Comparison of ENCODE assay signal across 18 cellular contexts in the genomic region with DNA sequence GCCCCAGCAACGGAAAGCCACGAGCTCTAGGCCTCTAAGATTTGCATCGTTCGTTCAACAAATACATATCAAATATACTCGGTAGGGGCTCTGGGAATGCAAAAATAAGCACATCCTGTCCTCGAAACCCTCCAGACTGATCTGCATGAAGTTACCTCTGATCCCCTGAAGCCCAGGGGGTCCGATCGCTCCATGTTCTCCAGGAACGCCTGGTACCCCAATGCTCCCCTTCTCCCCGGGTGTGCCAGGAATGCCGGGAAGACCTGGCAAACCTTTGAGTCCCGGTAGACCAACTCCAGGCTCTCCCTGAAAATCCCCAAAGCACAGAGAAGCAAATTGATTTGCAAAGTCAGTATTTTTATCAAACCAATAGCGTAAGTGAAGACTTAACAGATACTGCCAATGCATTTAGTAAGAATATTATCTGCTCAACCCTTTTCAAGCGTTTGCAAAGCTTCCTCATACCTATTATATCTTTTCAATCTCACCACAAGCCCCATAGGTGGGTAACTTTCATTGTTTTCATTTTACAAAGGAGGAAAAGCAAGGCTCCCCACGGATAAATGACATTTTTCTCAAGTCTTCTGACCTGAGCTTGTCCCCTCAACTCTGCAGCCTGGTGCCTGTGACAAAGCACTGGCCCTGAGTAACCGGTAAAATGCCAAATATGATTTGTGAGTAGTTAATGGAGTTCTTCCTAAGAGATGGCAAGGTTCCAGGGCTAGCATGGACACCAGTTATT.
"Had no signal": no experiment of that assay in that cellular context is flagged by ENCODE, and none has a peak within 500 bp of the region (broad histone marks: within the 10 kb centered on the region; RNA-seq: fewer than 3 reads in every experiment).

No MANE protein-coding gene starts in this region.

- H3K27ac Mint-ChIP-seq: activated CD4-positive, alpha-beta T cell treated with anti-CD3 and anti-CD28 coated beads, Interleukin-2, amount 10 ng/mL, durations not matched to agents 24 days and 14 days; activated CD8-positive, alpha-beta T cell treated with anti-CD3 and anti-CD28 coated beads for 36 hours; activated naive CD4-positive, alpha-beta T cell treated with anti-CD3 and anti-CD28 coated beads for 36 hours; activated T-helper 2 cell treated with anti-CD3 and anti-CD28 coated beads, Interferon-gamma antibody, Interleukin-2, Interleukin-4, amounts not matched to agents 10 μg/mL and 5 μg/mL and 100 μg/mL, durations not matched to agents 14 hours and 24 hours and 36 hours; naive thymus-derived CD8-positive, alpha-beta T cell; type B pancreatic cell had no signal

- H3K27ac ChIP-seq: coronary artery, gastrocnemius medialis, heart right ventricle had no signal

- H3K9me3 Mint-ChIP-seq: activated CD4-positive, alpha-beta T cell treated with anti-CD3 and anti-CD28 coated beads, Interleukin-2, amount 10 ng/mL, durations not matched to agents 24 days and 14 days; activated CD8-positive, alpha-beta T cell treated with anti-CD3 and anti-CD28 coated beads for 36 hours; activated T-helper 2 cell treated with anti-CD3 and anti-CD28 coated beads, Interferon-gamma antibody, Interleukin-2, Interleukin-4, amounts not matched to agents 10 μg/mL and 5 μg/mL and 100 μg/mL, durations not matched to agents 14 hours and 24 hours and 36 hours; type B pancreatic cell had no signal

- H3K27me3 ChIP-seq: gastrocnemius medialis, heart right ventricle had no signal

- DNase-seq: activated CD4-positive, alpha-beta T cell treated with anti-CD3 and anti-CD28 coated beads, Interleukin-2, amount 10 ng/mL, durations not matched to agents 24 days and 14 days; activated CD8-positive, alpha-beta T cell treated with anti-CD3 and anti-CD28 coated beads for 36 hours; activated naive CD4-positive, alpha-beta T cell treated with anti-CD3 and anti-CD28 coated beads for 36 hours; activated T-cell treated with anti-CD3 and anti-CD28 coated beads, Interleukin-2, amount 50 U/mL, for 1 hour; gastrocnemius medialis; heart right ventricle; left ventricle myocardium superior; naive thymus-derived CD8-positive, alpha-beta T cell; posterior cingulate gyrus; stimulated activated naive CD8-positive, alpha-beta T cell treated with anti-CD3 and anti-CD28 coated beads, Interleukin-15, Interleukin-2, amounts not matched to agents 100 U/mL and 50 U/mL, for 24 hours; substantia nigra; T-helper 1 cell; T-helper 9 cell had no signal

- ATAC-seq: activated CD8-positive, alpha-beta T cell treated with anti-CD3 and anti-CD28 coated beads for 36 hours; esophagus mucosa; gastrocnemius medialis; left ventricle myocardium superior; naive thymus-derived CD8-positive, alpha-beta T cell; stimulated activated naive CD8-positive, alpha-beta T cell treated with anti-CD3 and anti-CD28 coated beads, Interleukin-15, Interleukin-2, amounts not matched to agents 100 U/mL and 50 U/mL, for 24 hours had no signal

- H3K4me1 ChIP-seq: gastrocnemius medialis, heart right ventricle had no signal

- H3K4me1 Mint-ChIP-seq: activated CD4-positive, alpha-beta T cell treated with anti-CD3 and anti-CD28 coated beads, Interleukin-2, amount 10 ng/mL, durations not matched to agents 24 days and 14 days; central memory CD8-positive, alpha-beta T cell; naive thymus-derived CD8-positive, alpha-beta T cell had no signal

- H3K9me3 ChIP-seq: gastrocnemius medialis, heart right ventricle had no signal

- H3K27me3 Mint-ChIP-seq: activated CD4-positive, alpha-beta T cell treated with anti-CD3 and anti-CD28 coated beads, Interleukin-2, amount 10 ng/mL, durations not matched to agents 24 days and 14 days; activated CD8-positive, alpha-beta T cell treated with anti-CD3 and anti-CD28 coated beads for 36 hours; central memory CD8-positive, alpha-beta T cell; type B pancreatic cell had no signal

- H3K4me3 ChIP-seq: coronary artery, gastrocnemius medialis, heart right ventricle had no signal

- H3K4me3 Mint-ChIP-seq: activated CD4-positive, alpha-beta T cell treated with anti-CD3 and anti-CD28 coated beads, Interleukin-2, amount 10 ng/mL, durations not matched to agents 24 days and 14 days; activated CD8-positive, alpha-beta T cell treated with anti-CD3 and anti-CD28 coated beads for 36 hours; activated naive CD4-positive, alpha-beta T cell treated with anti-CD3 and anti-CD28 coated beads for 36 hours; central memory CD8-positive, alpha-beta T cell; naive thymus-derived CD8-positive, alpha-beta T cell; type B pancreatic cell had no signal
